ENCODE assay signal across 11 cellular contexts in genomic region chr22:49847751-49848689, GRCh38. TPM values are rescaled to one million over a fixed set of nuclear protein-coding genes. Genes with fewer than 3 reads are reported as not detected.
DNase-seq lines count a peak whose midpoint lies in the region; ATAC-seq, FAIRE-seq and TF ChIP-seq lines count a peak whose summit lies in the region.
"Had no signal": no experiment of that assay in that cellular context is flagged by ENCODE, and none has a peak within 500 bp of the region (broad histone marks: within the 10 kb centered on the region; RNA-seq: fewer than 3 reads in every experiment).

No MANE protein-coding gene starts in this region.

- H3K9me3 Mint-ChIP-seq in CD4-positive, CD25-positive, alpha-beta regulatory T cell, result peaks cover 0 to 2% (median 0%) of the 10 kb centered on the region in 7 donors

- H3K27ac ChIP-seq in CD4-positive, CD25-positive, alpha-beta regulatory T cell (ENCODE audit: insufficient read depth, low read length, poor library complexity, severe bottlenecking), result no peak overlapping the region
- H3K27ac ChIP-seq in pancreas, result no peak overlapping the region

- 25 to 26% methylated on average over 52 to 64 of the region's 64 CpGs for WGBS in pancreas, 2 donors

- no peaks in the 10 kb centered on the region for H3K27me3 ChIP-seq in CD4-positive, CD25-positive, alpha-beta regulatory T cell (ENCODE audit: control insufficient read depth, insufficient read depth, low read length)
- H3K27me3 ChIP-seq in pancreas, result no peaks in the 10 kb centered on the region

- peaks cover 45% of the 10 kb centered on the region for H3K27me3 Mint-ChIP-seq in CD4-positive, CD25-positive, alpha-beta regulatory T cell

- peaks cover 3 to 36% (median 17%) of the 10 kb centered on the region in 4 donors for H3K4me1 Mint-ChIP-seq in CD4-positive, CD25-positive, alpha-beta regulatory T cell

- DNase-seq in CD4-positive, CD25-positive, alpha-beta regulatory T cell, result no peak
- DNase-seq in NOMO-1 treated with DMSO at 0.1 percent for 48 hours (lab: John Stamatoyannopoulos, UW; ENCODE audit: unreplicated experiment), result peak; percentile 49
- no peak for DNase-seq in fibroblast of the aortic adventitia (ENCODE audit: low read depth)
- DNase-seq in pancreas, result peak in 4 of 6 donors; percentile 27 to 79 (median 63)
- no peak for DNase-seq in H54 (ENCODE audit: insufficient read length, low spot score)
- no peak for DNase-seq in erythroblast (lab: John Stamatoyannopoulos, UW)
- DNase-seq in NCI-H526 treated with DMSO at 0.1 percent for 48 hours (lab: John Stamatoyannopoulos, UW), result no peak
- no peak for DNase-seq in NCI-H1105 treated with DMSO at 0.1 percent for 48 hours (lab: John Stamatoyannopoulos, UW)
- DNase-seq: activated CD4-positive, alpha-beta T cell treated with anti-CD3 and anti-CD28 coated beads for 1 hour; stimulated activated naive CD4-positive, alpha-beta T cell treated with Interleukin-2 at 50 U/mL for 16 hours had no signal

- H3K4me1 ChIP-seq in CD4-positive, CD25-positive, alpha-beta regulatory T cell (ENCODE audit: control insufficient read depth, insufficient read depth, low read length, poor library complexity, severe bottlenecking), result peaks cover 40% of the 10 kb centered on the region
- H3K4me1 ChIP-seq in pancreas, result peaks cover 0 to 8% (median 0%) of the 10 kb centered on the region in 3 donors

- H3K4me3 ChIP-seq in CD4-positive, CD25-positive, alpha-beta regulatory T cell (ENCODE audit: low read depth, low read length), result no peak overlapping the region
- H3K4me3 ChIP-seq in fibroblast of the aortic adventitia (ENCODE audit: low read depth, low read length) (peak overlapping the region; percentile 9), pancreas (peak overlapping the region; percentile 33 to 70 (median 46))
- H3K4me3 ChIP-seq: GM12878 had no signal

- no peak for TF ChIP-seq POLR2A in H54 (IDR thresholded peaks at IDR 0.05; ENCODE audit: low read depth, low read length)
- TF ChIP-seq POLR2A in erythroblast (IDR thresholded peaks at IDR 0.05; ENCODE audit: low read length), result no peak

- H3K4me3 Mint-ChIP-seq in CD4-positive, CD25-positive, alpha-beta regulatory T cell, result peak overlapping the region in 3 of 4 donors; percentile 41 to 83 (median 63)

- no peaks in the 10 kb centered on the region for H3K9me3 ChIP-seq in CD4-positive, CD25-positive, alpha-beta regulatory T cell (ENCODE audit: control insufficient read depth in 2 of 2, low read length in 2 of 2)
- no peaks in the 10 kb centered on the region for H3K9me3 ChIP-seq in pancreas

- TF ChIP-seq CTCF in fibroblast of the aortic adventitia (IDR thresholded peaks at IDR 0.05; ENCODE audit: insufficient read depth, low read length) (no peak), pancreas (IDR thresholded peaks at IDR 0.05) (no peak)

- H3K27ac Mint-ChIP-seq in CD4-positive, CD25-positive, alpha-beta regulatory T cell, result no peak overlapping the region

- no peak for ATAC-seq in CD4-positive, CD25-positive, alpha-beta regulatory T cell (ENCODE audit: low read depth in 2 of 2)
- peak in 3 of 4 donors; percentile 18 to 46 (median 34) for ATAC-seq in pancreas
- ATAC-seq: GM12878 had no signal

- H3K36me3 ChIP-seq in CD4-positive, CD25-positive, alpha-beta regulatory T cell (ENCODE audit: control insufficient read depth, insufficient read depth, low read length), result no peaks in the 10 kb centered on the region
- H3K36me3 ChIP-seq in pancreas, result no peaks in the 10 kb centered on the region

- FAIRE-seq in pancreas (lab: Jason Lieb, UNC) (no peak), H54 (lab: Jason Lieb, UNC) (no peak)
- FAIRE-seq: GM12878 had no signal

- H3K36me3 Mint-ChIP-seq in CD4-positive, CD25-positive, alpha-beta regulatory T cell, result peaks cover 3% of the 10 kb centered on the region

- intact Hi-C loops in pancreas (cut with DNase I), result no loop called here

RNA-seq across cellular contexts. Expression of gene ZBED4, which starts 5.6 kb away (rescaled TPM):
- total RNA-seq in CD4-positive, CD25-positive, alpha-beta regulatory T cell, result 17.1 TPM
- polyA plus RNA-seq in CD4-positive, CD25-positive, alpha-beta regulatory T cell, result 1 to 10 TPM; 6.1 to 7.4 (median 6.9) TPM
- 5.3 and 8.3 TPM in 2 replicates for total RNA-seq in fibroblast of the aortic adventitia (ENCODE audit: low replicate concordance)
- 1 to 10 TPM; 3.7 to 7.2 (median 5.5) TPM for total RNA-seq in pancreas
- polyA plus RNA-seq in pancreas, result 1 to 10 TPM; 2.4 to 3.2 TPM

RNA-seq across cellular contexts. Expression of gene BRD1, which starts 20.3 kb away (rescaled TPM):
- 133 TPM for total RNA-seq in CD4-positive, CD25-positive, alpha-beta regulatory T cell
- polyA plus RNA-seq in CD4-positive, CD25-positive, alpha-beta regulatory T cell, result 1 to 10 TPM; 2.0 to 2.4 (median 2.2) TPM
- 14.6 and 58.5 TPM in 2 replicates for total RNA-seq in fibroblast of the aortic adventitia (ENCODE audit: low replicate concordance)
- 10 to 100 TPM; 14.0 to 23.6 (median 15.8) TPM for total RNA-seq in pancreas
- 10 to 100 TPM; 19.7 to 26.3 TPM for polyA plus RNA-seq in pancreas

Comparison
In these comparisons a context has a peak if more than half of its experiments do, and no peak if none do; other contexts are left out.
1. ATAC-seq: peak in pancreas (3 of 4); none in CD4-positive, CD25-positive, alpha-beta regulatory T cell (0 of 2).
2. DNase-seq: peak in NOMO-1 treated with DMSO at 0.1 percent for 48 hours (single experiment) and pancreas (4 of 6); none in CD4-positive, CD25-positive, alpha-beta regulatory T cell (0 of 3), fibroblast of the aortic adventitia (single experiment), H54 (single experiment), erythroblast (0 of 2), NCI-H526 treated with DMSO at 0.1 percent for 48 hours (single experiment) and NCI-H1105 treated with DMSO at 0.1 percent for 48 hours (single experiment).